8 cellular contexts compared by ENCODE assay signal in the genomic region with DNA sequence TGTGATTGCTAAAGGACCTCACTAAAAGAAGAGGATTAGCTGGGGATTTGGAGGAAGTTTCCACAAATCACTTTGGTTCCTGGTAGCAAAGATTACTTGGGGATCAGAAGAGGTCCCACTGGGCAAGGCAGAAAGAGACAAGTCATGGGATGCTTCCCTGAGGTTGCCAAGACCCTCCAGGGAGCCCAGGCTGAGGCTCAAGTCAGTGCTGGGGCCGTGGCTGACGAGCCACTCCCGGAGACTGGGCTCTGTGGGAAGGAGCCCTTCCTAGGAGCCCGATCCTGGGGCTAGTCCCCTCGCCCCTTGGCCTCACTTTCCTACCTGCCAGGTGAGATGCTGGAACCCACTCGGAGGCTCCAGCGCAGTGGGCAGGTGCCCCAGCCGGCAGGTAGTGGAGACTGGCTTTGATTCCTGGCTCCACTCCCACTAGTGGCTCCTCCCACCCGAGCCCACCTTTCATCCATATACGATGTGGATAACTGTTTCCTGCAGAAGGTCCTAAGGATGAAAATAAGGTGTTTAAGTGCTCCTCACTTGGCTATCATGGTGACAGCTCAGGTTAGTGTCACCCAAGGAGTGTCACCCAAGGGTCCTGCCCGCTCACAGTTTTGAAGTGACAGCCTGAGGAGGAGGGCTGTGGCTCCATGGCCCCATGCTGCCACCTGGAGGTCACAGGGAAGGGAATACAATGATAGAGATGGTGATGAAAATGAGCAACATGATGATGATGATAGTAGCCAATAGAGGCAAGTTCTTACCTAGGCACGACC.
DNase-seq lines count a peak whose midpoint lies in the region; ATAC-seq and TF ChIP-seq lines count a peak whose summit lies in the region.

No MANE protein-coding gene starts in this region.

- H3K27ac Mint-ChIP-seq in glutamatergic neuron (ENCODE audit: unreplicated experiment) (no peak overlapping the region), progenitor cell of endocrine pancreas (no peak overlapping the region)

- peaks cover 6% of the 10 kb centered on the region for H3K9me3 Mint-ChIP-seq in glutamatergic neuron (ENCODE audit: unreplicated experiment)
- peaks cover 19% of the 10 kb centered on the region for H3K9me3 Mint-ChIP-seq in progenitor cell of endocrine pancreas (ENCODE audit: low read depth)

- H3K4me1 ChIP-seq in uterus = no peaks in the 10 kb centered on the region

- in situ Hi-C loops in SK-MEL-5 (cut with HindIII; ENCODE audit: low pct_unique_long_range_greater_than_20kb, low sequenced_read_pairs) = no loop called here

- TF ChIP-seq CTCF in GM12874 (IDR thresholded peaks at IDR 0.05; ENCODE audit: insufficient read depth, low read depth, low read length) (peak; percentile 76), glutamatergic neuron (IDR thresholded peaks at IDR 0.05; ENCODE audit: partially characterized antibody, unreplicated experiment) (peak; percentile 63), progenitor cell of endocrine pancreas (IDR thresholded peaks at IDR 0.05; ENCODE audit: unreplicated experiment) (peak; percentile 91), uterus (IDR thresholded peaks at IDR 0.05) (peak; percentile 86 to 89 (median 87))

- peaks cover 2% of the 10 kb centered on the region for H3K4me1 Mint-ChIP-seq in glutamatergic neuron (ENCODE audit: low read depth, unreplicated experiment)
- H3K4me1 Mint-ChIP-seq in progenitor cell of endocrine pancreas (ENCODE audit: low read depth) = no peaks in the 10 kb centered on the region

- H3K27me3 Mint-ChIP-seq in glutamatergic neuron (ENCODE audit: unreplicated experiment) = peaks cover 1% of the 10 kb centered on the region
- peaks cover 7% of the 10 kb centered on the region for H3K27me3 Mint-ChIP-seq in progenitor cell of endocrine pancreas

- DNase-seq in MG63 = peak; percentile 55
- DNase-seq in SK-MEL-5 (ENCODE audit: low read depth, low spot score) = peak; percentile 79
- peak; percentile 15 to 70 (median 52) for DNase-seq in activated naive CD4-positive, alpha-beta T cell (lab: John Stamatoyannopoulos, UW)
- peak; percentile 80 for DNase-seq in glutamatergic neuron
- DNase-seq in progenitor cell of endocrine pancreas (ENCODE audit: low spot score, unreplicated experiment) = peak; percentile 50
- peak; percentile 69 to 76 for DNase-seq in uterus

- H3K36me3 ChIP-seq in MG63 (no peaks in the 10 kb centered on the region), uterus (no peaks in the 10 kb centered on the region)

- peaks cover 15% of the 10 kb centered on the region for H3K36me3 Mint-ChIP-seq in glutamatergic neuron (ENCODE audit: unreplicated experiment)
- H3K36me3 Mint-ChIP-seq in progenitor cell of endocrine pancreas (ENCODE audit: insufficient read depth) = peaks cover 6% of the 10 kb centered on the region

- H3K4me3 Mint-ChIP-seq in glutamatergic neuron (ENCODE audit: unreplicated experiment) (no peak overlapping the region), progenitor cell of endocrine pancreas (ENCODE audit: low read depth) (no peak overlapping the region)

- ATAC-seq in GM21367 (IDR thresholded peaks at IDR 0.05; ENCODE audit: unreplicated experiment) = no peak

- no peak overlapping the region for H3K4me3 ChIP-seq in MG63
- H3K4me3 ChIP-seq in uterus = no peak overlapping the region

- intact Hi-C loops in uterus (cut with DNase I; ENCODE audit: low total_unique reads) = loop anchor here (5.0 to 10.0 kb wide), 2 partner anchors 499 to 542 kb away; no protein-coding TSS in a partner anchor

- H3K9me3 ChIP-seq in MG63 = peaks cover 11% of the 10 kb centered on the region
- H3K9me3 ChIP-seq in uterus = peaks cover 0 to 10% of the 10 kb centered on the region in 2 donors

- H3K27me3 ChIP-seq in MG63 = no peaks in the 10 kb centered on the region
- no peaks in the 10 kb centered on the region for H3K27me3 ChIP-seq in uterus

- peak overlapping the region in 1 of 2 donors; percentile 5 for H3K27ac ChIP-seq in uterus

- no peak for TF ChIP-seq POLR2A in uterus (IDR thresholded peaks at IDR 0.05)
